1 cellular context compared by ENCODE assay signal in the genomic region with DNA sequence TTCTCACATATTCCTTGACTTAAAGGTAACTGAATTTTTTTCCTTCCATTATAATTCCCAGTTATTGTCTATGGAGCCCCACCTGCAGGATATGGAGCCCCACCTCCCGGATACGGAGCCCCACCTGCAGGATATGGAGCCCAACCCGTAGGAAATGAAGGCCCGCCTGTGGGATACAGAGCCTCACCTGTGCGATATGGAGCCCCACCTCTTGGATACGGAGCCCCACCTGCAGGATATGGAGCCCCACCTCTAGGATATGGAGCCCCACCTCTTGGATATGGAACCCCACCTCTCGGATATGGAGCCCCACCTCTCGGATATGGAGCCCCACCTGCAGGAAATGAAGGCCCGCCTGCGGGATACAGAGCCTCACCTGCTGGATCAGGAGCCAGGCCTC.
TF ChIP-seq lines count a peak whose summit lies in the region.

No MANE protein-coding gene starts in this region.

TF ChIP-seq in WTC11, 78 proteins besides CTCF, POLR2A, EP300 and RAD21 (continued from another document):
- TF ChIP-seq ZNF219 (CRISPR knock-in tag; IDR thresholded peaks at IDR 0.05; ENCODE audit: borderline replicate concordance) (no peak), NR1H2 (CRISPR knock-in tag; IDR thresholded peaks at IDR 0.05) (no peak), ZNF416 (CRISPR knock-in tag; IDR thresholded peaks at IDR 0.05) (no peak), ESRRA (CRISPR knock-in tag; IDR thresholded peaks at IDR 0.05; ENCODE audit: borderline replicate concordance) (no peak), CREM (CRISPR knock-in tag; IDR thresholded peaks at IDR 0.05) (no peak)
